ENCODE assay signal across 1 cellular context in the genomic region with DNA sequence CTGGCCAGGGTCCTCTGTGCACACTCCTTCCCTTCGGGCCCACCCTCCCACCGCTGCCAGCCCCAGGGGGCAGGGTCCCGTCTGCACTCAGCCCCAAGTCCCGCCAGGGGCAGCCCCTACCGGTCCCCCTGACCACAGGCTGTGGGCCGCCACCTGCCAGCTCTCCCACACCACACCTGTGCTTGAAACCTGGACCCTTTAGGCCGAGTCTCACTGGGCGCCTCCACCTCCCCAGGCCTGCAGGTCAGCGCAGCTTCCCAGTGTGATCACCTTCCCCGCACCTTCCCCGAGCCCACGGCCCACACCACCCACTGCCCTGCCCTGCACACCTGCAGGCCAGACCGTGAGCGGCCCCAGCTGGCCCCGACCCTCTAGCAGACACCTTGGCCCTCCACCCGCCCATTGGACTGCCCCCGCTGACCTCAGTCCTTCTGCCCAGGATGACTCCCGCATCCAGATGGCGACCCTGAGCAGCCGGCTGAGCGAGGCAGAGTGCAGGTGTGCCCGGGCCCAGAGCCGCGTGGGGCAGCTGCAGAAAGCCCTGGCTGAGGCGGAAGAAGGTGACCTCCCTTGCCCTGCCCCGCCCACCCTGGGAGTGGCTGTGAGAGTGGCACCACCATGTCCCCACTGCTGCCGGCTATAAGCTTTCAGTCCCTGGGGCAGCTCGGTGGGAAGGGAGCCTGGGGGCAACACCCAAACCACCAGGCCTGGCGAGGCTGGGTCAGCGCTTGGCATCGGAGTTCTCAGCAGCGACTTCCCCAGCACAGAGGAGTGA.
TF ChIP-seq lines count a peak whose summit lies in the region.

No MANE protein-coding gene starts in this region.

TF ChIP-seq in HepG2, 621 proteins besides CTCF, POLR2A, EP300 and RAD21 (continued from another document and continues in another):
- TF ChIP-seq ZNF772 (CRISPR knock-in tag; IDR thresholded peaks at IDR 0.05) (no peak), HDAC1 (CRISPR knock-in tag; IDR thresholded peaks at IDR 0.05) (peak; percentile 76), KLF12 (CRISPR knock-in tag; IDR thresholded peaks at IDR 0.05; ENCODE audit: borderline replicate concordance) (no peak), HCFC1 (IDR thresholded peaks at IDR 0.05; ENCODE audit: low read depth, low read length) (no peak), ATF7-NPFF (CRISPR knock-in tag; IDR thresholded peaks at IDR 0.05; ENCODE audit: low read depth) (no peak), DMAP1 (CRISPR knock-in tag; IDR thresholded peaks at IDR 0.05) (peak; percentile 53; the same call in 1 of the 2 replicates), ZNF205 (CRISPR knock-in tag; IDR thresholded peaks at IDR 0.05) (no peak), HNRNPH1 (optimal IDR thresholded peaks at IDR 0.05; ENCODE audit: low read depth, low read length) (no peak), BHLHE40 (IDR thresholded peaks at IDR 0.05; ENCODE audit: low read length) (no peak), ZNF644 (CRISPR knock-in tag; IDR thresholded peaks at IDR 0.05; ENCODE audit: low read depth) (no peak), IRF2 (CRISPR knock-in tag; IDR thresholded peaks at IDR 0.05) (no peak), ZFP36 (IDR thresholded peaks at IDR 0.05; ENCODE audit: borderline replicate concordance, low read depth, low read length, partially characterized antibody) (no peak), KLF11 (CRISPR knock-in tag; IDR thresholded peaks at IDR 0.05) (no peak), HMG20A (CRISPR knock-in tag; IDR thresholded peaks at IDR 0.05; ENCODE audit: borderline replicate concordance) (no peak), CEBPG (CRISPR knock-in tag; IDR thresholded peaks at IDR 0.05) (no peak), THYN1 (CRISPR knock-in tag; IDR thresholded peaks at IDR 0.05; ENCODE audit: borderline replicate concordance, low read depth) (no peak), NCOR1 (IDR thresholded peaks at IDR 0.05; ENCODE audit: borderline replicate concordance, low read length) (no peak), POLR2AphosphoS2 (IDR thresholded peaks at IDR 0.05; ENCODE audit: low read depth, low read length) (no peak), FOXC1 (CRISPR knock-in tag; IDR thresholded peaks at IDR 0.05; ENCODE audit: borderline replicate concordance) (no peak), ZNF746 (CRISPR knock-in tag; IDR thresholded peaks at IDR 0.05) (no peak), SPEN (CRISPR knock-in tag; IDR thresholded peaks at IDR 0.05; ENCODE audit: low read depth) (peak; percentile 50; the same call in 1 of the 2 replicates), ELF1 (CRISPR knock-in tag; IDR thresholded peaks at IDR 0.05) (peak; percentile 19; the same call in 1 of the 2 replicates), POLR2G (IDR thresholded peaks at IDR 0.05; ENCODE audit: low read depth, low read length) (peak; percentile 47; the same call in 1 of the 2 replicates), TEAD3 (CRISPR knock-in tag; optimal IDR thresholded peaks at IDR 0.05; ENCODE audit: borderline replicate concordance) (no peak), ZNF264 (CRISPR knock-in tag; IDR thresholded peaks at IDR 0.05) (no peak), ARHGAP35 (CRISPR knock-in tag; IDR thresholded peaks at IDR 0.05; ENCODE audit: borderline replicate concordance) (peak; percentile 60; the same call in 1 of the 2 replicates), AGO2 (optimal IDR thresholded peaks at IDR 0.05; ENCODE audit: low read depth, low read length) (peak; percentile 25), ZNF367 (CRISPR knock-in tag; IDR thresholded peaks at IDR 0.05; ENCODE audit: borderline replicate concordance) (no peak), ZFP62 (CRISPR knock-in tag; IDR thresholded peaks at IDR 0.05) (no peak), TP53 (CRISPR knock-in tag; conservative IDR thresholded peaks at IDR 0.05) (no peak), MTF1 (CRISPR knock-in tag; IDR thresholded peaks at IDR 0.05) (no peak), ZNF670 (CRISPR knock-in tag; IDR thresholded peaks at IDR 0.05; ENCODE audit: borderline replicate concordance) (no peak), RAD51 (IDR thresholded peaks at IDR 0.05; ENCODE audit: borderline replicate concordance) (no peak), SIX1 (CRISPR knock-in tag; IDR thresholded peaks at IDR 0.05; ENCODE audit: borderline replicate concordance) (no peak), ZNF20 (CRISPR knock-in tag; IDR thresholded peaks at IDR 0.05) (no peak), MBNL3 (CRISPR knock-in tag; conservative IDR thresholded peaks at IDR 0.05) (no peak), PHF20 (CRISPR knock-in tag; IDR thresholded peaks at IDR 0.05) (0 out of 2 replicates have a peak, but pooled peaks have one; percentile 16), CHD2 (IDR thresholded peaks at IDR 0.05; ENCODE audit: low read depth, low read length) (no peak), REPIN1 (CRISPR knock-in tag; IDR thresholded peaks at IDR 0.05; ENCODE audit: borderline replicate concordance, low read depth) (no peak), ZBTB42 (CRISPR knock-in tag; IDR thresholded peaks at IDR 0.05) (peak; percentile 83), ZNF556 (CRISPR knock-in tag; IDR thresholded peaks at IDR 0.05; ENCODE audit: borderline replicate concordance) (no peak), AGO1 (IDR thresholded peaks at IDR 0.05; ENCODE audit: low read depth, low read length, poor library complexity, severe bottlenecking) (no peak), HES4 (CRISPR knock-in tag; IDR thresholded peaks at IDR 0.05; ENCODE audit: borderline replicate concordance) (0 out of 2 replicates have a peak, but pooled peaks have one; percentile 13), ZKSCAN1 (IDR thresholded peaks at IDR 0.05; ENCODE audit: low read length) (no peak)
- TF ChIP-seq, protein P1, sequence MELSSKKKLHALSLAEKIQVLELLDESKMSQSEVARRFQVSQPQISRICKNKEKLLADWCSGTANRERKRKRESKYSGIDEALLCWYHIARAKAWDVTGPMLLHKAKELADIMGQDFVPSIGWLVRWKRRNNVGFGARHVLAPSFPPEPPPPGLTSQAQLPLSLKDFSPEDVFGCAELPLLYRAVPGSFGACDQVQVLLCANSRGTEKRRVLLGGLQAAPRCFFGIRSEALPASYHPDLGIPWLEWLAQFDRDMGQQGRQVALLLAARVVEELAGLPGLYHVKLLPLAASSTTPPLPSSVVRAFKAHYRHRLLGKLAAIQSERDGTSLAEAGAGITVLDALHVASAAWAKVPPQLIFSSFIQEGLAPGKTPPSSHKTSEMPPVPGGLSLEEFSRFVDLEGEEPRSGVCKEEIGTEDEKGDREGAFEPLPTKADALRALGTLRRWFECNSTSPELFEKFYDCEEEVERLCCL (CRISPR knock-in tag; IDR thresholded peaks at IDR 0.05; ENCODE audit: borderline replicate concordance) = no peak
- TF ChIP-seq, protein P2, sequence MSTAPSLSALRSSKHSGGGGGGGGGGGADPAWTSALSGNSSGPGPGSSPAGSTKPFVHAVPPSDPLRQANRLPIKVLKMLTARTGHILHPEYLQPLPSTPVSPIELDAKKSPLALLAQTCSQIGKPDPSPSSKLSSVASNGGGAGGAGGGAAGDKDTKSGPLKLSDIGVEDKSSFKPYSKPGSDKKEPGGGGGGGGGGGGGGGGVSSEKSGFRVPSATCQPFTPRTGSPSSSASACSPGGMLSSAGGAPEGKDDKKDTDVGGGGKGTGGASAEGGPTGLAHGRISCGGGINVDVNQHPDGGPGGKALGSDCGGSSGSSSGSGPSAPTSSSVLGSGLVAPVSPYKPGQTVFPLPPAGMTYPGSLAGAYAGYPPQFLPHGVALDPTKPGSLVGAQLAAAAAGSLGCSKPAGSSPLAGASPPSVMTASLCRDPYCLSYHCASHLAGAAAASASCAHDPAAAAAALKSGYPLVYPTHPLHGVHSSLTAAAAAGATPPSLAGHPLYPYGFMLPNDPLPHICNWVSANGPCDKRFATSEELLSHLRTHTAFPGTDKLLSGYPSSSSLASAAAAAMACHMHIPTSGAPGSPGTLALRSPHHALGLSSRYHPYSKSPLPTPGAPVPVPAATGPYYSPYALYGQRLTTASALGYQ (CRISPR knock-in tag; IDR thresholded peaks at IDR 0.05) = no peak
- TF ChIP-seq, protein P3, sequence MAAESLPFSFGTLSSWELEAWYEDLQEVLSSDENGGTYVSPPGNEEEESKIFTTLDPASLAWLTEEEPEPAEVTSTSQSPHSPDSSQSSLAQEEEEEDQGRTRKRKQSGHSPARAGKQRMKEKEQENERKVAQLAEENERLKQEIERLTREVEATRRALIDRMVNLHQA (CRISPR knock-in tag; IDR thresholded peaks at IDR 0.05) = no peak
- TF ChIP-seq, protein P4, sequence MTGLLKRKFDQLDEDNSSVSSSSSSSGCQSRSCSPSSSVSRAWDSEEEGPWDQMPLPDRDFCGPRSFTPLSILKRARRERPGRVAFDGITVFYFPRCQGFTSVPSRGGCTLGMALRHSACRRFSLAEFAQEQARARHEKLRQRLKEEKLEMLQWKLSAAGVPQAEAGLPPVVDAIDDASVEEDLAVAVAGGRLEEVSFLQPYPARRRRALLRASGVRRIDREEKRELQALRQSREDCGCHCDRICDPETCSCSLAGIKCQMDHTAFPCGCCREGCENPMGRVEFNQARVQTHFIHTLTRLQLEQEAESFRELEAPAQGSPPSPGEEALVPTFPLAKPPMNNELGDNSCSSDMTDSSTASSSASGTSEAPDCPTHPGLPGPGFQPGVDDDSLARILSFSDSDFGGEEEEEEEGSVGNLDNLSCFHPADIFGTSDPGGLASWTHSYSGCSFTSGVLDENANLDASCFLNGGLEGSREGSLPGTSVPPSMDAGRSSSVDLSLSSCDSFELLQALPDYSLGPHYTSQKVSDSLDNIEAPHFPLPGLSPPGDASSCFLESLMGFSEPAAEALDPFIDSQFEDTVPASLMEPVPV (CRISPR knock-in tag; IDR thresholded peaks at IDR 0.05) = no peak
- TF ChIP-seq, protein P5, sequence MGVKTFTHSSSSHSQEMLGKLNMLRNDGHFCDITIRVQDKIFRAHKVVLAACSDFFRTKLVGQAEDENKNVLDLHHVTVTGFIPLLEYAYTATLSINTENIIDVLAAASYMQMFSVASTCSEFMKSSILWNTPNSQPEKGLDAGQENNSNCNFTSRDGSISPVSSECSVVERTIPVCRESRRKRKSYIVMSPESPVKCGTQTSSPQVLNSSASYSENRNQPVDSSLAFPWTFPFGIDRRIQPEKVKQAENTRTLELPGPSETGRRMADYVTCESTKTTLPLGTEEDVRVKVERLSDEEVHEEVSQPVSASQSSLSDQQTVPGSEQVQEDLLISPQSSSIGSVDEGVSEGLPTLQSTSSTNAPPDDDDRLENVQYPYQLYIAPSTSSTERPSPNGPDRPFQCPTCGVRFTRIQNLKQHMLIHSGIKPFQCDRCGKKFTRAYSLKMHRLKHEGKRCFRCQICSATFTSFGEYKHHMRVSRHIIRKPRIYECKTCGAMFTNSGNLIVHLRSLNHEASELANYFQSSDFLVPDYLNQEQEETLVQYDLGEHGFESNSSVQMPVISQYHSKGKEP (CRISPR knock-in tag; IDR thresholded peaks at IDR 0.05) = no peak
- TF ChIP-seq, protein P6, sequence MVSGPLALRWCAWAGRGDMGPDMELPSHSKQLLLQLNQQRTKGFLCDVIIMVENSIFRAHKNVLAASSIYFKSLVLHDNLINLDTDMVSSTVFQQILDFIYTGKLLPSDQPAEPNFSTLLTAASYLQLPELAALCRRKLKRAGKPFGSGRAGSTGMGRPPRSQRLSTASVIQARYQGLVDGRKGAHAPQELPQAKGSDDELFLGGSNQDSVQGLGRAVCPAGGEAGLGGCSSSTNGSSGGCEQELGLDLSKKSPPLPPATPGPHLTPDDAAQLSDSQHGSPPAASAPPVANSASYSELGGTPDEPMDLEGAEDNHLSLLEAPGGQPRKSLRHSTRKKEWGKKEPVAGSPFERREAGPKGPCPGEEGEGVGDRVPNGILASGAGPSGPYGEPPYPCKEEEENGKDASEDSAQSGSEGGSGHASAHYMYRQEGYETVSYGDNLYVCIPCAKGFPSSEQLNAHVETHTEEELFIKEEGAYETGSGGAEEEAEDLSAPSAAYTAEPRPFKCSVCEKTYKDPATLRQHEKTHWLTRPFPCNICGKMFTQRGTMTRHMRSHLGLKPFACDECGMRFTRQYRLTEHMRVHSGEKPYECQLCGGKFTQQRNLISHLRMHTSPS (CRISPR knock-in tag; IDR thresholded peaks at IDR 0.05; ENCODE audit: low read depth) = 0 out of 2 replicates have a peak, but pooled peaks have one; percentile 82
- TF ChIP-seq, protein P7, sequence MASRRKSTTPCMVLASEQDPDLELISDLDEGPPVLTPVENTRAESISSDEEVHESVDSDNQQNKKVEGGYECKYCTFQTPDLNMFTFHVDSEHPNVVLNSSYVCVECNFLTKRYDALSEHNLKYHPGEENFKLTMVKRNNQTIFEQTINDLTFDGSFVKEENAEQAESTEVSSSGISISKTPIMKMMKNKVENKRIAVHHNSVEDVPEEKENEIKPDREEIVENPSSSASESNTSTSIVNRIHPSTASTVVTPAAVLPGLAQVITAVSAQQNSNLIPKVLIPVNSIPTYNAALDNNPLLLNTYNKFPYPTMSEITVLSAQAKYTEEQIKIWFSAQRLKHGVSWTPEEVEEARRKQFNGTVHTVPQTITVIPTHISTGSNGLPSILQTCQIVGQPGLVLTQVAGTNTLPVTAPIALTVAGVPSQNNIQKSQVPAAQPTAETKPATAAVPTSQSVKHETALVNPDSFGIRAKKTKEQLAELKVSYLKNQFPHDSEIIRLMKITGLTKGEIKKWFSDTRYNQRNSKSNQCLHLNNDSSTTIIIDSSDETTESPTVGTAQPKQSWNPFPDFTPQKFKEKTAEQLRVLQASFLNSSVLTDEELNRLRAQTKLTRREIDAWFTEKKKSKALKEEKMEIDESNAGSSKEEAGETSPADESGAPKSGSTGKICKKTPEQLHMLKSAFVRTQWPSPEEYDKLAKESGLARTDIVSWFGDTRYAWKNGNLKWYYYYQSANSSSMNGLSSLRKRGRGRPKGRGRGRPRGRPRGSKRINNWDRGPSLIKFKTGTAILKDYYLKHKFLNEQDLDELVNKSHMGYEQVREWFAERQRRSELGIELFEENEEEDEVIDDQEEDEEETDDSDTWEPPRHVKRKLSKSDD (CRISPR knock-in tag; IDR thresholded peaks at IDR 0.05; ENCODE audit: low read depth) = no peak; the same call in 1 of the 2 replicates
- TF ChIP-seq, protein P8, sequence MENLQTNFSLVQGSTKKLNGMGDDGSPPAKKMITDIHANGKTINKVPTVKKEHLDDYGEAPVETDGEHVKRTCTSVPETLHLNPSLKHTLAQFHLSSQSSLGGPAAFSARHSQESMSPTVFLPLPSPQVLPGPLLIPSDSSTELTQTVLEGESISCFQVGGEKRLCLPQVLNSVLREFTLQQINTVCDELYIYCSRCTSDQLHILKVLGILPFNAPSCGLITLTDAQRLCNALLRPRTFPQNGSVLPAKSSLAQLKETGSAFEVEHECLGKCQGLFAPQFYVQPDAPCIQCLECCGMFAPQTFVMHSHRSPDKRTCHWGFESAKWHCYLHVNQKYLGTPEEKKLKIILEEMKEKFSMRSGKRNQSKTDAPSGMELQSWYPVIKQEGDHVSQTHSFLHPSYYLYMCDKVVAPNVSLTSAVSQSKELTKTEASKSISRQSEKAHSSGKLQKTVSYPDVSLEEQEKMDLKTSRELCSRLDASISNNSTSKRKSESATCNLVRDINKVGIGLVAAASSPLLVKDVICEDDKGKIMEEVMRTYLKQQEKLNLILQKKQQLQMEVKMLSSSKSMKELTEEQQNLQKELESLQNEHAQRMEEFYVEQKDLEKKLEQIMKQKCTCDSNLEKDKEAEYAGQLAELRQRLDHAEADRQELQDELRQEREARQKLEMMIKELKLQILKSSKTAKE (CRISPR knock-in tag; IDR thresholded peaks at IDR 0.05; ENCODE audit: borderline replicate concordance) = no peak
